In genomic region chr7:111498608-111499007, GRCh38 we compare ENCODE assay signal across 15 cellular contexts.
"Had no signal": no experiment of that assay in that cellular context is flagged by ENCODE, and none has a peak within 500 bp of the region (broad histone marks: within the 10 kb centered on the region; RNA-seq: fewer than 3 reads in every experiment).

No MANE protein-coding gene starts in this region.

- ATAC-seq: effector memory CD8-positive, alpha-beta T cell; left colon; left ventricle myocardium superior; naive thymus-derived CD4-positive, alpha-beta T cell had no signal

- H3K4me3 ChIP-seq: esophagus squamous epithelium, lung, right atrium auricular region, sigmoid colon, skin epidermis, suprapubic skin, thyroid gland had no signal

- H3K4me3 Mint-ChIP-seq: effector memory CD8-positive, alpha-beta T cell; naive thymus-derived CD4-positive, alpha-beta T cell; stimulated activated naive B cell treated with anti-CD40 and anti-IgM and Interleukin-4, amounts not matched to agents 10 μg/mL and 1 μg/mL and 100 μg/mL, for 72 hours; type B pancreatic cell had no signal

- H3K36me3 ChIP-seq: esophagus squamous epithelium, neutrophil, right atrium auricular region, sigmoid colon, suprapubic skin, thyroid gland had no signal

- H3K27ac ChIP-seq: esophagus squamous epithelium, neutrophil, right atrium auricular region, sigmoid colon, skin epidermis, suprapubic skin, thyroid gland had no signal

- H3K9me3 Mint-ChIP-seq: effector memory CD8-positive, alpha-beta T cell; type B pancreatic cell had no signal

- H3K4me1 ChIP-seq: esophagus squamous epithelium, right atrium auricular region, sigmoid colon, suprapubic skin, thyroid gland had no signal

- H3K27me3 ChIP-seq: esophagus squamous epithelium, neutrophil, right atrium auricular region, sigmoid colon, suprapubic skin, thyroid gland had no signal

- H3K9me3 ChIP-seq: neutrophil, right atrium auricular region, suprapubic skin, thyroid gland had no signal

- H3K27me3 Mint-ChIP-seq: effector memory CD8-positive, alpha-beta T cell; naive thymus-derived CD4-positive, alpha-beta T cell; stimulated activated naive B cell treated with anti-CD40 and anti-IgM and Interleukin-4, amounts not matched to agents 10 μg/mL and 1 μg/mL and 100 μg/mL, for 72 hours; type B pancreatic cell had no signal

- H3K27ac Mint-ChIP-seq: effector memory CD8-positive, alpha-beta T cell; naive thymus-derived CD4-positive, alpha-beta T cell; stimulated activated naive B cell treated with anti-CD40 and anti-IgM and Interleukin-4, amounts not matched to agents 10 μg/mL and 1 μg/mL and 100 μg/mL, for 72 hours; type B pancreatic cell had no signal

- DNase-seq: effector memory CD8-positive, alpha-beta T cell; esophagus squamous epithelium; left colon; left ventricle myocardium superior; naive thymus-derived CD4-positive, alpha-beta T cell; sigmoid colon; stimulated activated CD4-positive, alpha-beta T cell treated with anti-CD3 and anti-CD28 coated beads, Interleukin-2, amount 100 ng/mL, for 24 hours; stimulated activated naive B cell treated with anti-CD40 and anti-IgM and Interleukin-4, amounts not matched to agents 10 μg/mL and 1 μg/mL and 100 μg/mL, for 72 hours; thyroid gland had no signal
